Comparison of ENCODE assay signal across 21 cellular contexts in the genomic region with DNA sequence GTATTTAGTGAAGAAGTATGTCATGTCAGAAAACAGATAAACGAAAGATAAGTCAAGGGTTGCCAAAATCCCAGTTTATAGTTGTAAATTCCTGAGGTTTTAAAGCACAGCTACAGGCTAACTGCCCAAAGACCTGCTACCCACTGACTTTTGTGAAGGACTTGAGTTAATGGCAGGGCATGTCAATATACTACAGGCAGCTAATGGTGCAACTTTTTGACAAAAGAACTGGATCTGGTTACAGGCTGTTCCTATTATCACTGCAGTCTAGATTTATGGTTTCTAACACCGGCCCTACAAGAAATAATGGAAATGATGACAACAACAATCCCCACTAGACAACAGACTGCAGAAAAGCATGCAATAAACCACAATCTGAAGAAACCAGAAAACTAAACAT. TPM values are rescaled to one million over a fixed set of nuclear protein-coding genes. Genes with fewer than 3 reads are reported as not detected.
DNase-seq lines count a peak whose midpoint lies in the region; ATAC-seq and TF ChIP-seq lines count a peak whose summit lies in the region.
"Had no signal": no experiment of that assay in that cellular context is flagged by ENCODE, and none has a peak within 500 bp of the region (broad histone marks: within the 10 kb centered on the region; RNA-seq: fewer than 3 reads in every experiment).

No MANE protein-coding gene starts in this region.

- peak; percentile 28 for DNase-seq in NCI-H1105 treated with DMSO at 0.1 percent for 48 hours (lab: John Stamatoyannopoulos, UW)
- DNase-seq in NCI-H1105 (lab: John Stamatoyannopoulos, UW), result no peak
- peak; percentile 14 for DNase-seq in MM.1S
- peak; percentile 62 for DNase-seq in NCI-H748 treated with DMSO at 0.1 percent for 48 hours (lab: John Stamatoyannopoulos, UW)
- peak; percentile 2 for DNase-seq in mesendoderm
- no peak for DNase-seq in GM10248 (ENCODE audit: extremely low spot score)
- DNase-seq in NCI-H526 treated with DMSO at 0.1 percent for 48 hours (lab: John Stamatoyannopoulos, UW), result no peak
- DNase-seq: 8988T; activated T-cell treated with anti-CD3 and anti-CD28 coated beads, Interleukin-2, amount 50 U/mL, for 72 hours; C1 segment of cervical spinal cord; GM23248; left colon; mucosa of descending colon; NCI-H1436; SK-N-SH; spleen; T-helper 9 cell; testis had no signal

- no peak overlapping the region for H3K56ac ChIP-seq in mesendoderm (ENCODE audit: low read length)

- H3K36me3 ChIP-seq in MM.1S (replicated peaks; ENCODE audit: insufficient read depth, low read length) (no peaks in the 10 kb centered on the region), mesendoderm (ENCODE audit: control insufficient read depth, insufficient read depth, low read length) (no peaks in the 10 kb centered on the region)
- H3K36me3 ChIP-seq: gastroesophageal sphincter, spleen had no signal

- TF ChIP-seq CTCF in MM.1S (IDR thresholded peaks at IDR 0.05; ENCODE audit: low read length) (no peak), GM10248 (IDR thresholded peaks at IDR 0.05; ENCODE audit: control extremely low read depth, extremely low read depth, low read depth, missing control alignments) (no peak)

- H3K27me3 ChIP-seq in MM.1S (replicated peaks; ENCODE audit: insufficient read depth, low read length) (no peaks in the 10 kb centered on the region), mesendoderm (ENCODE audit: insufficient read depth, low read length, poor library complexity) (no peaks in the 10 kb centered on the region)
- H3K27me3 ChIP-seq: gastroesophageal sphincter, testis had no signal

- ATAC-seq in HG02588 (IDR thresholded peaks at IDR 0.05; ENCODE audit: unreplicated experiment), result no peak
- ATAC-seq: activated T-cell treated with anti-CD3 and anti-CD28 coated beads, Interleukin-2, amount 50 U/mL, for 72 hours; gastroesophageal sphincter; K562; left colon; mucosa of descending colon had no signal

- no peak overlapping the region for H2BK120ac ChIP-seq in mesendoderm (ENCODE audit: low read depth, low read length)

- H3K27ac ChIP-seq in MM.1S (ENCODE audit: low read length) (peak overlapping the region; percentile 37; the same call in 1 of the 2 replicates), mesendoderm (ENCODE audit: low read depth, low read length) (no peak overlapping the region)
- H3K27ac ChIP-seq: gastroesophageal sphincter, GM23248, spleen, testis had no signal

- peaks cover 36% of the 10 kb centered on the region for H3K79me2 ChIP-seq in MM.1S (ENCODE audit: low read length)
- H3K79me2 ChIP-seq in mesendoderm (ENCODE audit: control insufficient read depth, insufficient read depth, low read length), result no peaks in the 10 kb centered on the region

- no peak overlapping the region for H4K8ac ChIP-seq in mesendoderm (ENCODE audit: low read depth, low read length)

- H3K9ac ChIP-seq in MM.1S (ENCODE audit: low read length) (no peak overlapping the region), mesendoderm (ENCODE audit: low read length) (no peak overlapping the region)
- H3K9ac ChIP-seq: GM23248, SK-N-SH had no signal

- H3K4ac ChIP-seq in mesendoderm (ENCODE audit: low read depth, low read length), result no peak overlapping the region

- CTCF ChIA-PET in GM10248 (lab: Yijun Ruan, JAX), result no interaction called here

- no peaks in the 10 kb centered on the region for H3F3A ChIP-seq in MM.1S (ENCODE audit: insufficient read depth, low read length)

- POLR2A ChIA-PET in GM10248 (lab: Yijun Ruan, JAX), result no interaction called here

- WGBS in mesendoderm (ENCODE audit: extremely low coverage, insufficient coverage, low lambda C conversion rate), result no CpG with 5 or more reads among the region's 2 CpGs

- no peak overlapping the region for H2BK15ac ChIP-seq in mesendoderm (replicated peaks; ENCODE audit: low read depth)

- no peaks in the 10 kb centered on the region for H3K9me3 ChIP-seq in MM.1S (replicated peaks; ENCODE audit: insufficient read depth, low read length)
- H3K9me3 ChIP-seq: gastroesophageal sphincter, mucosa of descending colon, SK-N-SH, spleen, testis had no signal

- H2AFZ ChIP-seq in MM.1S (ENCODE audit: low read length), result no peak overlapping the region
- H2AFZ ChIP-seq: GM23248 had no signal

- no peaks in the 10 kb centered on the region for H3K79me1 ChIP-seq in mesendoderm (ENCODE audit: low read length)

- H3K4me3 ChIP-seq in MM.1S (ENCODE audit: low read length) (no peak overlapping the region), mesendoderm (ENCODE audit: low read length) (no peak overlapping the region)
- H3K4me3 ChIP-seq: gastroesophageal sphincter, GM23248, K562, mucosa of descending colon, spleen, testis had no signal

- H3K4me2 ChIP-seq in MM.1S (ENCODE audit: low read depth, low read length), result no peak overlapping the region; the same call in 1 of the 2 replicates
- H3K4me2 ChIP-seq in mesendoderm (ENCODE audit: low read length), result no peak overlapping the region
- H3K4me2 ChIP-seq: SK-N-SH had no signal

- H2AK5ac ChIP-seq in mesendoderm (ENCODE audit: low read length), result no peak overlapping the region

- H3K4me1 ChIP-seq in MM.1S (ENCODE audit: low read length), result 0 out of 2 replicates have a peak, but pooled peaks cover 4% of the 10 kb centered on the region
- H3K4me1 ChIP-seq in mesendoderm (ENCODE audit: control insufficient read depth, low read depth, low read length), result no peaks in the 10 kb centered on the region
- H3K4me1 ChIP-seq: gastroesophageal sphincter, spleen, testis had no signal

- no peak overlapping the region for H4K5ac ChIP-seq in mesendoderm (ENCODE audit: low read length)

- no peak overlapping the region for H2BK5ac ChIP-seq in mesendoderm (ENCODE audit: low read length)

- H3K18ac ChIP-seq in mesendoderm (ENCODE audit: low read length), result no peak overlapping the region

- no peaks in the 10 kb centered on the region for H4K20me1 ChIP-seq in MM.1S (ENCODE audit: insufficient read depth, low read length)

- H3K23ac ChIP-seq in mesendoderm (ENCODE audit: low read length), result no peak overlapping the region

- no peaks in the 10 kb centered on the region for H3K9me2 ChIP-seq in MM.1S (replicated peaks; ENCODE audit: insufficient read depth, low read length)
- H3K9me2 ChIP-seq: SK-N-SH had no signal

RNA-seq across cellular contexts. Expression of gene SCML2, which starts 6.4 kb away (rescaled TPM):
- 9.7 TPM for polyA plus RNA-seq in mesendoderm (2013, experiment 1 of 2)
- polyA plus RNA-seq in mesendoderm (2013, experiment 2 of 2), result 9.5 TPM

Comparison
In these comparisons a context has a peak if more than half of its experiments do, and no peak if none do; other contexts are left out.
1. DNase-seq: peak in NCI-H1105 treated with DMSO at 0.1 percent for 48 hours (single experiment), MM.1S (single experiment), NCI-H748 treated with DMSO at 0.1 percent for 48 hours (single experiment) and mesendoderm (single experiment); none in NCI-H1105 (single experiment), GM10248 (single experiment) and NCI-H526 treated with DMSO at 0.1 percent for 48 hours (single experiment).